Comparison of ENCODE assay signal across 9 cellular contexts in genomic region chr20:33789109-33789857, GRCh38. TPM values are rescaled to one million over a fixed set of nuclear protein-coding genes. Genes with fewer than 3 reads are reported as not detected.
A peak's percentile ranks its signal among the peaks of the same experiment; 100 is the strongest.
DNase-seq lines count a peak whose midpoint lies in the region; ATAC-seq and TF ChIP-seq lines count a peak whose summit lies in the region.
"Had no signal": no experiment of that assay in that cellular context is flagged by ENCODE, and none has a peak within 500 bp of the region (broad histone marks: within the 10 kb centered on the region; RNA-seq: fewer than 3 reads in every experiment).

No MANE protein-coding gene starts in this region.

- H3K27me3 Mint-ChIP-seq in CD8-positive, alpha-beta memory T cell = no peaks in the 10 kb centered on the region
- no peaks in the 10 kb centered on the region for H3K27me3 Mint-ChIP-seq in CD4-positive, alpha-beta T cell

- no peaks in the 10 kb centered on the region for H3K27me3 ChIP-seq in NT2/D1 (ENCODE audit: insufficient read depth, insufficient read length)
- H3K27me3 ChIP-seq in CD8-positive, alpha-beta memory T cell (ENCODE audit: insufficient read depth, low read length, poor library complexity, severe bottlenecking) = no peaks in the 10 kb centered on the region
- no peaks in the 10 kb centered on the region for H3K27me3 ChIP-seq in CD4-positive, alpha-beta T cell (ENCODE audit: control insufficient read depth, insufficient read depth, low read length)

- no peak overlapping the region for H3K4me3 ChIP-seq in NT2/D1 (ENCODE audit: insufficient read length, low read depth)
- H3K4me3 ChIP-seq in CD8-positive, alpha-beta memory T cell (ENCODE audit: low read length) = no peak overlapping the region
- H3K4me3 ChIP-seq: SK-N-MC had no signal

- peak overlapping the region in 1 of 8 donors; percentile 6 for H3K27ac Mint-ChIP-seq in CD8-positive, alpha-beta memory T cell
- H3K27ac Mint-ChIP-seq in CD4-positive, alpha-beta T cell = no peak overlapping the region

- CTCF ChIA-PET in CD8-positive, alpha-beta memory T cell (lab: Charles Lee) = no interaction called here
- CTCF ChIA-PET in CD4-positive, alpha-beta T cell (lab: Charles Lee) = no interaction called here

- H3K9ac ChIP-seq in NT2/D1 (ENCODE audit: insufficient read length, low read depth) = peak overlapping the region; percentile 27

- no peak for TF ChIP-seq CTCF in omental fat pad (IDR thresholded peaks at IDR 0.05)
- TF ChIP-seq CTCF in CD4-positive, alpha-beta T cell (IDR thresholded peaks at IDR 0.05) = no peak

- H3K27ac ChIP-seq in CD8-positive, alpha-beta memory T cell (ENCODE audit: low read depth, low read length) = no peak overlapping the region
- no peak overlapping the region for H3K27ac ChIP-seq in CD4-positive, alpha-beta T cell (ENCODE audit: low read depth, low read length)
- H3K27ac ChIP-seq: SK-N-MC had no signal

- POLR2A ChIA-PET in CD8-positive, alpha-beta memory T cell (lab: Charles Lee) = interaction anchor here (0.7 kb wide), 1 partner anchor 222 kb away, joined by 6 read pairs; no protein-coding TSS in a partner anchor
- POLR2A ChIA-PET in CD4-positive, alpha-beta T cell (lab: Charles Lee) = no interaction called here

- peaks cover 17 to 51% (median 39%) of the 10 kb centered on the region in 3 donors for H3K4me1 Mint-ChIP-seq in CD8-positive, alpha-beta memory T cell
- H3K4me1 Mint-ChIP-seq in CD4-positive, alpha-beta T cell (ENCODE audit: low read depth) = peaks cover 11% of the 10 kb centered on the region

- H3K36me3 Mint-ChIP-seq in CD8-positive, alpha-beta memory T cell = peaks cover 6 to 16% (median 12%) of the 10 kb centered on the region in 3 donors
- H3K36me3 Mint-ChIP-seq in CD4-positive, alpha-beta T cell (ENCODE audit: low read depth) = peaks cover 20% of the 10 kb centered on the region

- no peaks in the 10 kb centered on the region for H3K9me3 Mint-ChIP-seq in CD8-positive, alpha-beta memory T cell
- H3K9me3 Mint-ChIP-seq in CD4-positive, alpha-beta T cell = no peaks in the 10 kb centered on the region

- H3K36me3 ChIP-seq in NT2/D1 (ENCODE audit: insufficient read depth, insufficient read length, low read length) = peaks cover 11% of the 10 kb centered on the region
- H3K36me3 ChIP-seq in CD8-positive, alpha-beta memory T cell (ENCODE audit: insufficient read depth, low read length) = no peaks in the 10 kb centered on the region

- no peaks in the 10 kb centered on the region for H3K9me3 ChIP-seq in NT2/D1 (ENCODE audit: insufficient read depth, low read length)
- no peaks in the 10 kb centered on the region for H3K9me3 ChIP-seq in CD8-positive, alpha-beta memory T cell (ENCODE audit: low read length)
- H3K9me3 ChIP-seq in CD4-positive, alpha-beta T cell (ENCODE audit: control insufficient read depth, low read length) = no peaks in the 10 kb centered on the region

- peaks cover 10% of the 10 kb centered on the region for H3K4me1 ChIP-seq in NT2/D1 (ENCODE audit: insufficient read depth, insufficient read length)
- H3K4me1 ChIP-seq in CD8-positive, alpha-beta memory T cell (ENCODE audit: insufficient read depth, low read length) = peaks cover 6% of the 10 kb centered on the region

- ATAC-seq in esophagus mucosa (peak; percentile 92), omental fat pad (ENCODE audit: low FRiP score) (peak; percentile 96)
- ATAC-seq in CD4-positive, alpha-beta T cell (ENCODE audit: poor library complexity) = no peak

- DNase-seq in COR-L47 (lab: John Stamatoyannopoulos, UW) (peak; percentile 26), NT2/D1 (ENCODE audit: low read depth, low spot score) (no peak), omental fat pad (ENCODE audit: low spot score) (peak; percentile 55), G401 (ENCODE audit: low spot score) (no peak), NCI-H1417 treated with DMSO at 0.1 percent for 48 hours (lab: John Stamatoyannopoulos, UW) (no peak)
- DNase-seq in CD8-positive, alpha-beta memory T cell = no peak
- DNase-seq in CD4-positive, alpha-beta T cell = no peak

- intact Hi-C loops in CD4-positive, alpha-beta T cell (cut with DNase I, micrococcal nuclease) = no loop called here

- in situ Hi-C loops in G401 (cut with HindIII; ENCODE audit: low sequenced_read_pairs) = no loop called here

- no peak overlapping the region for H3K4me3 Mint-ChIP-seq in CD8-positive, alpha-beta memory T cell
- H3K4me3 Mint-ChIP-seq in CD4-positive, alpha-beta T cell = no peak overlapping the region

RNA-seq across cellular contexts. Expression of gene CHMP4B, which starts 21.9 kb away (rescaled TPM):
- total RNA-seq in esophagus mucosa (77.8 TPM), omental fat pad (10 to 100 TPM; 64.8 to 96.7 (median 69.8) TPM)
- 71.3 and 87.4 TPM in 2 replicates for total RNA-seq in G401 (2014; rRNA removed; shearing (Covaris generic))
- total RNA-seq in CD8-positive, alpha-beta memory T cell = 10 to 100 TPM; 78.3 to 79.9 TPM
- 5.7 TPM for polyA plus RNA-seq in CD8-positive, alpha-beta memory T cell
- 10 to 100 TPM; 44.2 to 49.3 TPM for total RNA-seq in CD4-positive, alpha-beta T cell

RNA-seq across cellular contexts. Expression of gene ZNF341, which starts 57.5 kb away (rescaled TPM):
- total RNA-seq in esophagus mucosa = 1.6 TPM
- total RNA-seq in omental fat pad = 1 to 10 TPM; 1.6 to 2.3 (median 2.0) TPM
- 0.86 and 2.3 TPM in 2 replicates for total RNA-seq in G401 (2014; rRNA removed; shearing (Covaris generic))
- total RNA-seq in CD8-positive, alpha-beta memory T cell = 1 to 10 TPM; 4.5 to 5.0 TPM
- polyA plus RNA-seq in CD8-positive, alpha-beta memory T cell = 2.6 TPM
- 1 to 10 TPM; 2.1 to 2.7 TPM for total RNA-seq in CD4-positive, alpha-beta T cell

Comparison
In these comparisons a context has a peak if more than half of its experiments do, and no peak if none do; other contexts are left out.
1. DNase-seq: peak in COR-L47 (single experiment) and omental fat pad (single experiment); none in NT2/D1 (single experiment), G401 (single experiment), CD8-positive, alpha-beta memory T cell (0 of 5), CD4-positive, alpha-beta T cell (0 of 10) and NCI-H1417 treated with DMSO at 0.1 percent for 48 hours (single experiment).